In genomic region chr2:221572180-221572820, GRCh38 we compare ENCODE assay signal across 8 cellular contexts. TPM values are rescaled to one million over a fixed set of nuclear protein-coding genes. Genes with fewer than 3 reads are reported as not detected.
A peak's percentile ranks its signal among the peaks of the same experiment; 100 is the strongest.
DNase-seq lines count a peak whose midpoint lies in the region; ATAC-seq and TF ChIP-seq lines count a peak whose summit lies in the region.

EPHA4 (minus strand) TSS chr2:221572304; CDS start chr2:221572248, 56 bp downstream.

- intact Hi-C loops in CD4-positive, alpha-beta T cell (cut with DNase I, micrococcal nuclease) = loop anchor here (1.0 to 10.0 kb wide), 6 partner anchors 54 to 1835 kb away; no protein-coding TSS in a partner anchor

- POLR2A ChIA-PET in CD4-positive, alpha-beta T cell (lab: Charles Lee) = interaction anchor here (0.6 to 3.9 kb wide), 13 partner anchors 24 to 886 kb away, joined by 3 to 106 read pairs (median 4); no protein-coding TSS in a partner anchor

- H3K27ac Mint-ChIP-seq in CD4-positive, alpha-beta T cell = peak within 1 kb of the TSS; percentile 78
- peak within 1 kb of the TSS; percentile 21 for H3K27ac Mint-ChIP-seq in activated T-cell treated with anti-CD3 and anti-CD28 coated beads, Interleukin-2, amount 50 U/mL, for 72 hours

- H3K9me3 Mint-ChIP-seq in CD4-positive, alpha-beta T cell = no peaks in the 10 kb centered on the region
- no peaks in the 10 kb centered on the region for H3K9me3 Mint-ChIP-seq in activated T-cell treated with anti-CD3 and anti-CD28 coated beads, Interleukin-2, amount 50 U/mL, for 72 hours

- no peaks in the 10 kb centered on the region for H3K9me3 ChIP-seq in CD4-positive, alpha-beta T cell (ENCODE audit: control insufficient read depth, low read length)
- no peaks in the 10 kb centered on the region for H3K9me3 ChIP-seq in mucosa of stomach (ENCODE audit: control insufficient read depth, low read length)

- H3K36me3 Mint-ChIP-seq in CD4-positive, alpha-beta T cell (ENCODE audit: low read depth) = peaks cover 35% of the 10 kb centered on the region
- peaks cover 5 to 8% of the 10 kb centered on the region in 2 donors for H3K36me3 Mint-ChIP-seq in activated T-cell treated with anti-CD3 and anti-CD28 coated beads, Interleukin-2, amount 50 U/mL, for 72 hours (ENCODE audit: insufficient read depth in 2 of 2)

- peak; percentile 86 for ATAC-seq in CD4-positive, alpha-beta T cell (ENCODE audit: poor library complexity)
- ATAC-seq in GM19468 (IDR thresholded peaks at IDR 0.05; ENCODE audit: extremely low read depth, unreplicated experiment) (peak; percentile 89), esophagus mucosa (peak; percentile 97)
- ATAC-seq in activated T-cell treated with anti-CD3 and anti-CD28 coated beads, Interleukin-2, amount 50 U/mL, for 72 hours (replicated peaks in 1 of 2) = peak; percentile 91

- no peak for TF ChIP-seq CTCF in CD4-positive, alpha-beta T cell (IDR thresholded peaks at IDR 0.05)

- peak within 1 kb of the TSS; percentile 70 for H3K9ac ChIP-seq in mucosa of stomach (ENCODE audit: low read length)

- CTCF ChIA-PET in CD4-positive, alpha-beta T cell (lab: Charles Lee) = interaction anchor here (1.0 to 3.4 kb wide), 7 partner anchors 13 to 885 kb away, joined by 3 to 28 read pairs (median 6); no protein-coding TSS in a partner anchor

- peaks cover 53% of the 10 kb centered on the region for H3K27me3 ChIP-seq in CD4-positive, alpha-beta T cell (ENCODE audit: control insufficient read depth, insufficient read depth, low read length)
- peaks cover 45% of the 10 kb centered on the region for H3K27me3 ChIP-seq in mucosa of stomach (ENCODE audit: control insufficient read depth, insufficient read depth, low read length)

- H3K4me1 ChIP-seq in mucosa of stomach (ENCODE audit: control insufficient read depth, insufficient read depth, low read length) = peaks cover 24% of the 10 kb centered on the region

- H3K4me1 Mint-ChIP-seq in CD4-positive, alpha-beta T cell (ENCODE audit: low read depth) = peaks cover 44% of the 10 kb centered on the region
- H3K4me1 Mint-ChIP-seq in activated T-cell treated with anti-CD3 and anti-CD28 coated beads, Interleukin-2, amount 50 U/mL, for 72 hours (ENCODE audit: low read depth) = peaks cover 25% of the 10 kb centered on the region

- peak within 1 kb of the TSS; percentile 68 for H3K27ac ChIP-seq in CD4-positive, alpha-beta T cell (ENCODE audit: low read depth, low read length)

- peak within 1 kb of the TSS; percentile 84 for H3K4me3 ChIP-seq in mucosa of stomach (ENCODE audit: low read length)

- H3K27me3 Mint-ChIP-seq in CD4-positive, alpha-beta T cell = peaks cover 42% of the 10 kb centered on the region
- H3K27me3 Mint-ChIP-seq in activated T-cell treated with anti-CD3 and anti-CD28 coated beads, Interleukin-2, amount 50 U/mL, for 72 hours (ENCODE audit: low read depth) = peaks cover 67% of the 10 kb centered on the region

- DNase-seq in CD4-positive, alpha-beta T cell = peak; percentile 70 to 89 (median 82)
- peak; percentile 86 for DNase-seq in HK-2 (ENCODE audit: unreplicated experiment)
- peak; percentile 15 for DNase-seq in OCI-M2 (lab: John Stamatoyannopoulos, UW; ENCODE audit: unreplicated experiment)
- peak; percentile 87 to 92 for DNase-seq in activated T-cell treated with anti-CD3 and anti-CD28 coated beads, Interleukin-2, amount 50 U/mL, for 72 hours
- peak; percentile 51 to 61 for DNase-seq in stimulated activated CD8-positive, alpha-beta memory T cell treated with anti-CD3 and anti-CD28 coated beads, Interleukin-4, amount 100 ng/mL, for 4 hours (ENCODE audit: low read depth in 2 of 2, low spot score in 1 of 2)

- H3K4me3 Mint-ChIP-seq in CD4-positive, alpha-beta T cell = peak within 1 kb of the TSS; percentile 92
- peak within 1 kb of the TSS; percentile 75 to 98 for H3K4me3 Mint-ChIP-seq in activated T-cell treated with anti-CD3 and anti-CD28 coated beads, Interleukin-2, amount 50 U/mL, for 72 hours

- H3K36me3 ChIP-seq in mucosa of stomach (ENCODE audit: control insufficient read depth, insufficient read depth, low read length) = no peaks in the 10 kb centered on the region

RNA-seq across cellular contexts. Expression of gene EPHA4, which starts in this region (rescaled TPM):
- total RNA-seq in CD4-positive, alpha-beta T cell = 10 to 100 TPM; 85.7 to 86.5 TPM
- 1 to 10 TPM; 3.4 to 6.6 TPM for total RNA-seq in activated T-cell treated with anti-CD3 and anti-CD28 coated beads, Interleukin-2, amount 50 U/mL, for 72 hours
- 16.9 TPM for total RNA-seq in esophagus mucosa

Comparison
In these comparisons a context has a peak if more than half of its experiments do, and no peak if none do; other contexts are left out.
1. Peak in every context shown above with its lines: DNase-seq, ATAC-seq, H3K4me3 ChIP-seq and H3K27ac ChIP-seq.
2. DNase-seq: peak in every context shown above with its lines; median percentile 90 in activated T-cell treated with anti-CD3 and anti-CD28 coated beads, Interleukin-2, amount 50 U/mL, for 72 hours; 86 in HK-2; 82 in CD4-positive, alpha-beta T cell; 56 in stimulated activated CD8-positive, alpha-beta memory T cell treated with anti-CD3 and anti-CD28 coated beads, Interleukin-4, amount 100 ng/mL, for 4 hours; 15 in OCI-M2.